Comparison of ENCODE assay signal across 7 cellular contexts in genomic region chr3:130255442-130255841, GRCh38.
"Had no signal": no experiment of that assay in that cellular context is flagged by ENCODE, and none has a peak within 500 bp of the region (broad histone marks: within the 10 kb centered on the region; RNA-seq: fewer than 3 reads in every experiment).

No MANE protein-coding gene starts in this region.

- H3K9ac ChIP-seq: KMS-11 had no signal

- FAIRE-seq: HepG2, HTR-8/SVneo had no signal

- H3K4me2 ChIP-seq: KMS-11 had no signal

- DNase-seq: IMR-90, KBM-7, KG1 had no signal

- H3K27ac ChIP-seq: HL-60, KMS-11 had no signal

- ATAC-seq: HepG2 had no signal
